Comparison of ENCODE assay signal across 12 cellular contexts in genomic region chr5:172855597-172856292, GRCh38. TPM values are rescaled to one million over a fixed set of nuclear protein-coding genes. Genes with fewer than 3 reads are reported as not detected.
DNase-seq lines count a peak whose midpoint lies in the region; ATAC-seq, FAIRE-seq and TF ChIP-seq lines count a peak whose summit lies in the region.
"Had no signal": no experiment of that assay in that cellular context is flagged by ENCODE, and none has a peak within 500 bp of the region (broad histone marks: within the 10 kb centered on the region; RNA-seq: fewer than 3 reads in every experiment).

No MANE protein-coding gene starts in this region.

- H3K4me1 ChIP-seq in CD8-positive, alpha-beta T cell (ENCODE audit: insufficient read depth, low read length) = peaks cover 39% of the 10 kb centered on the region
- H3K4me1 ChIP-seq in breast epithelium = peaks cover 31 to 39% of the 10 kb centered on the region in 2 donors
- peaks cover 35 to 92% of the 10 kb centered on the region in 2 donors for H3K4me1 ChIP-seq in left lung
- peaks cover 62 to 87% (median 85%) of the 10 kb centered on the region in 3 donors for H3K4me1 ChIP-seq in skeletal muscle tissue (ENCODE audit: control insufficient read depth in 3 of 3, insufficient read depth in 3 of 3, low read length in 3 of 3)

- CTCF ChIA-PET in CD8-positive, alpha-beta T cell (lab: Charles Lee) = interaction anchor here (1.2 kb wide), 1 partner anchor 12 kb away, joined by 4 read pairs; no protein-coding TSS in a partner anchor

- peaks cover 28% of the 10 kb centered on the region for H3K36me3 Mint-ChIP-seq in CD8-positive, alpha-beta T cell

- H3K9me3 ChIP-seq in CD8-positive, alpha-beta T cell (ENCODE audit: low read length) = no peaks in the 10 kb centered on the region
- no peaks in the 10 kb centered on the region for H3K9me3 ChIP-seq in breast epithelium
- no peaks in the 10 kb centered on the region for H3K9me3 ChIP-seq in left lung
- H3K9me3 ChIP-seq in skeletal muscle tissue (ENCODE audit: control insufficient read depth in 3 of 3, low read length in 3 of 3) = no peaks in the 10 kb centered on the region

- no peaks in the 10 kb centered on the region for H3K27me3 Mint-ChIP-seq in CD8-positive, alpha-beta T cell (ENCODE audit: low read depth)

- H3K4me3 ChIP-seq in CD8-positive, alpha-beta T cell (ENCODE audit: low read depth, low read length) = no peak overlapping the region
- H3K4me3 ChIP-seq in breast epithelium = no peak overlapping the region
- no peak overlapping the region for H3K4me3 ChIP-seq in left lung
- peak overlapping the region in 1 of 3 donors; percentile 29 for H3K4me3 ChIP-seq in skeletal muscle tissue (ENCODE audit: low read length in 3 of 3)

- no peak for DNase-seq in CD8-positive, alpha-beta T cell
- DNase-seq in breast epithelium (ENCODE audit: low spot score in 2 of 2) (peak; percentile 74 to 85), left lung (peak in 1 of 2 donors; percentile 65), NCI-H128 (lab: John Stamatoyannopoulos, UW; ENCODE audit: unreplicated experiment) (no peak), NCI-H446 treated with DMSO at 0.1 percent for 48 hours (lab: John Stamatoyannopoulos, UW) (no peak), RCC 7860 (ENCODE audit: low spot score) (no peak)
- DNase-seq: effector CD8-positive, alpha-beta T cell; islet precursor cell; NCI-H187 treated with DMSO at 0.1 percent for 48 hours had no signal

- no peak overlapping the region for H3K27ac ChIP-seq in CD8-positive, alpha-beta T cell (ENCODE audit: low read depth, low read length)
- H3K27ac ChIP-seq in breast epithelium (peak overlapping the region; percentile 77 to 82), left lung (peak overlapping the region; percentile 63 to 71), skeletal muscle tissue (ENCODE audit: low read depth, low read length) (peak overlapping the region; percentile 60)
- H3K27ac ChIP-seq: HL-60 had no signal

- no peaks in the 10 kb centered on the region for H3K9me3 Mint-ChIP-seq in CD8-positive, alpha-beta T cell

- H3K4me3 Mint-ChIP-seq in CD8-positive, alpha-beta T cell = no peak overlapping the region

- H3K27me3 ChIP-seq in CD8-positive, alpha-beta T cell (ENCODE audit: insufficient read depth, low read length) = no peaks in the 10 kb centered on the region
- no peaks in the 10 kb centered on the region for H3K27me3 ChIP-seq in breast epithelium
- H3K27me3 ChIP-seq in left lung = no peaks in the 10 kb centered on the region
- no peaks in the 10 kb centered on the region for H3K27me3 ChIP-seq in skeletal muscle tissue (ENCODE audit: control insufficient read depth in 3 of 3, insufficient read depth in 3 of 3, low read length in 3 of 3)

- peak overlapping the region; percentile 73 for H3K27ac Mint-ChIP-seq in CD8-positive, alpha-beta T cell

- H3K36me3 ChIP-seq in CD8-positive, alpha-beta T cell (ENCODE audit: insufficient read depth, low read length) = no peaks in the 10 kb centered on the region
- no peaks in the 10 kb centered on the region for H3K36me3 ChIP-seq in breast epithelium
- H3K36me3 ChIP-seq in left lung = peaks cover 0 to 7% of the 10 kb centered on the region in 2 donors
- H3K36me3 ChIP-seq in skeletal muscle tissue (ENCODE audit: control insufficient read depth in 3 of 3, insufficient read depth in 3 of 3, low read length in 3 of 3) = peaks cover 0 to 3% (median 2%) of the 10 kb centered on the region in 3 donors

- no peak for TF ChIP-seq CTCF in CD8-positive, alpha-beta T cell (IDR thresholded peaks at IDR 0.05)
- TF ChIP-seq CTCF in breast epithelium (IDR thresholded peaks at IDR 0.05) (no peak), left lung (IDR thresholded peaks at IDR 0.05) (no peak)

- intact Hi-C loops in CD8-positive, alpha-beta T cell (cut with DNase I, micrococcal nuclease) = no loop called here
- intact Hi-C loops in breast epithelium (cut with DNase I; ENCODE audit: low total_unique reads) = no loop called here
- intact Hi-C loops in left lung (cut with DNase I) = no loop called here

- FAIRE-seq in RCC 7860 (lab: Jason Lieb, UNC) = no peak

- peaks cover 55% of the 10 kb centered on the region for H3K4me1 Mint-ChIP-seq in CD8-positive, alpha-beta T cell (ENCODE audit: low read depth)

- H3K9ac ChIP-seq in skeletal muscle tissue (ENCODE audit: low read depth in 1 of 3, low read length in 3 of 3) = peak overlapping the region; percentile 2 to 66 (median 28)

- POLR2A ChIA-PET in CD8-positive, alpha-beta T cell (lab: Charles Lee) = no interaction called here

- ATAC-seq in CD8-positive, alpha-beta T cell = no peak
- ATAC-seq in left lung = peak; percentile 64
- ATAC-seq in HG02798 (IDR thresholded peaks at IDR 0.05; ENCODE audit: poor library complexity, unreplicated experiment) = no peak

- no peak for TF ChIP-seq POLR2A in breast epithelium (IDR thresholded peaks at IDR 0.05)

RNA-seq across cellular contexts. Expression of gene ERGIC1, which starts 21.7 kb away (rescaled TPM):
- 10 to 100 TPM; 61.0 to 61.2 TPM for total RNA-seq in CD8-positive, alpha-beta T cell
- total RNA-seq in breast epithelium (100 to 1,000 TPM in 1 of 3 donors, 10 to 100 TPM in 2; 86.6 to 139 (median 95.2) TPM), left lung (100 to 1,000 TPM; 165 to 229 TPM), skeletal muscle tissue (46.4 TPM)

Comparison
In these comparisons a context has a peak if more than half of its experiments do, and no peak if none do; other contexts are left out.
1. DNase-seq: peak in breast epithelium (2 of 2); none in CD8-positive, alpha-beta T cell (0 of 7), NCI-H128 (single experiment), NCI-H446 treated with DMSO at 0.1 percent for 48 hours (single experiment) and RCC 7860 (single experiment).